Comparison of ENCODE assay signal across 1 cellular context in the genomic region with DNA sequence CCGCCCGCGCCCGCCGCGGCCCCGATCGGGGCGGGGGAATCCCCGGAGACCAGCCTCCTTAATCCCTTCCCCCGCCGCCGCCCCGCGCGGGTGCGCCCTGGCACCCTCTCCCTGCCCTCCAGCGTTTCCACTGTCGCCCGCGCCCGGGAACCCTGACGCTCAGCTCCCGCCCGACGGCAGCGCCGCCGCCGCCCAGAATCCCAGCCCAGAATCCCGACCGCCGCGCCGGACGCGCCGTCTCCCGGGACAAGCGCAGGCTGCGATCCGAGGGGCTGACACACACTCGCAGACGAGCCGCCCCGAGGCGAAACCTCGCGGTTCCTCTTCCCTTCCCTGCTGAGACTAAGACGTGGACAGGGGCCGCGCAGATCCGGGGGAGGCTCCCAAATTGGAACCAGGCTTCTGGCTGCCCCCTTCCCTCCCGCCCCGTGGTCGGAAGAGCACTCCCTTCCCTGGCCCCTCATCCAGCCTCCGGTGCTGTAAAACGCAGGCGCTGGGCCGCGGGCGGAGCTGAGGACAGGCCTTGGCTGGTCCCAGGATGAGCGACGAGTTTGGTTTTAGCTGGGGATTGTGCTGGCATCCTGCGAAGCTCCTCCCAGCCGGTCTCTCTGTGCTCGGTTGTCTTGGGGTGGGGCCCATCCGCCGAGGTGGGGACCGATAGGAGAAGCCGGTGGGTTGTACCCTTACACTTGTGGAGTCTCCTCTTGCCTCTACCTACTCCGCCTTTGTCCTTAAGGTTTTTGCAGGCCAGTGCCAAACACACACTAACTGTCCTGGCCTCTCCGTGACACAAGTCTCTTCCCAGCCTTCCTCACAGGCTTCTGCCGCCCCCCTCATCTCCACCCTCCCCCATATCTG.
TF ChIP-seq lines count a peak whose summit lies in the region.

No MANE protein-coding gene starts in this region.

TF ChIP-seq in HEK293, 187 proteins besides CTCF, POLR2A, EP300 and RAD21 (continued from another document and continues in another):
- TF ChIP-seq ZNF792 (tag by site-specific recombination; IDR thresholded peaks at IDR 0.05) (no peak), ZNF837 (tag by site-specific recombination; IDR thresholded peaks at IDR 0.05) (no peak), REPIN1 (tag by site-specific recombination; IDR thresholded peaks at IDR 0.05; ENCODE audit: low read depth) (0 out of 2 replicates have a peak, but pooled peaks have one; percentile 18), ZNF514 (tag by site-specific recombination; IDR thresholded peaks at IDR 0.05) (no peak), ZNF394 (tag by site-specific recombination; IDR thresholded peaks at IDR 0.05; ENCODE audit: borderline replicate concordance) (peak; percentile 51; the same call in 1 of the 2 replicates), SP3 (tag by site-specific recombination; IDR thresholded peaks at IDR 0.05) (peak; percentile 60), ZNF366 (tag by site-specific recombination; conservative IDR thresholded peaks at IDR 0.05) (no peak), ZNF660 (tag by site-specific recombination; IDR thresholded peaks at IDR 0.05) (peak; percentile 42), ZNF561 (tag by site-specific recombination; IDR thresholded peaks at IDR 0.05; ENCODE audit: borderline replicate concordance) (0 out of 2 replicates have a peak, but pooled peaks have one; percentile 68), ZBTB7A (tag by site-specific recombination; IDR thresholded peaks at IDR 0.05; ENCODE audit: low read depth) (0 out of 2 replicates have a peak, but pooled peaks have one; percentile 42), RBAK (tag by site-specific recombination; IDR thresholded peaks at IDR 0.05) (no peak), GLIS1 (tag by site-specific recombination; IDR thresholded peaks at IDR 0.05) (no peak), KLF1 (tag by site-specific recombination; IDR thresholded peaks at IDR 0.05) (peak; percentile 98), ZNF341 (tag by site-specific recombination; IDR thresholded peaks at IDR 0.05; ENCODE audit: low read depth) (peak; percentile 71), ZNF501 (tag by site-specific recombination; IDR thresholded peaks at IDR 0.05) (peak; percentile 66), ZNF843 (tag by site-specific recombination; IDR thresholded peaks at IDR 0.05) (no peak), ZNF549 (tag by site-specific recombination; IDR thresholded peaks at IDR 0.05) (no peak), ZNF658 (tag by site-specific recombination; IDR thresholded peaks at IDR 0.05) (no peak), ZNF473 (tag by site-specific recombination; IDR thresholded peaks at IDR 0.05) (no peak), ZNF433 (tag by site-specific recombination; IDR thresholded peaks at IDR 0.05; ENCODE audit: low read depth) (no peak), ZBTB8A (tag by site-specific recombination; IDR thresholded peaks at IDR 0.05) (peak; percentile 98), ZIC2 (tag by site-specific recombination; IDR thresholded peaks at IDR 0.05) (no peak), ZNF629 (tag by site-specific recombination; IDR thresholded peaks at IDR 0.05) (no peak; the same call in 1 of the 2 replicates), ZNF335 (tag by site-specific recombination; conservative IDR thresholded peaks at IDR 0.05) (peak; percentile 83), ZNF621 (tag by site-specific recombination; IDR thresholded peaks at IDR 0.05) (no peak), ZNF423 (tag by site-specific recombination; IDR thresholded peaks at IDR 0.05) (peak; percentile 45), ZEB2 (tag by site-specific recombination; IDR thresholded peaks at IDR 0.05) (peak; percentile 63; the same call in 1 of the 2 replicates)
- TF ChIP-seq, protein P1, sequence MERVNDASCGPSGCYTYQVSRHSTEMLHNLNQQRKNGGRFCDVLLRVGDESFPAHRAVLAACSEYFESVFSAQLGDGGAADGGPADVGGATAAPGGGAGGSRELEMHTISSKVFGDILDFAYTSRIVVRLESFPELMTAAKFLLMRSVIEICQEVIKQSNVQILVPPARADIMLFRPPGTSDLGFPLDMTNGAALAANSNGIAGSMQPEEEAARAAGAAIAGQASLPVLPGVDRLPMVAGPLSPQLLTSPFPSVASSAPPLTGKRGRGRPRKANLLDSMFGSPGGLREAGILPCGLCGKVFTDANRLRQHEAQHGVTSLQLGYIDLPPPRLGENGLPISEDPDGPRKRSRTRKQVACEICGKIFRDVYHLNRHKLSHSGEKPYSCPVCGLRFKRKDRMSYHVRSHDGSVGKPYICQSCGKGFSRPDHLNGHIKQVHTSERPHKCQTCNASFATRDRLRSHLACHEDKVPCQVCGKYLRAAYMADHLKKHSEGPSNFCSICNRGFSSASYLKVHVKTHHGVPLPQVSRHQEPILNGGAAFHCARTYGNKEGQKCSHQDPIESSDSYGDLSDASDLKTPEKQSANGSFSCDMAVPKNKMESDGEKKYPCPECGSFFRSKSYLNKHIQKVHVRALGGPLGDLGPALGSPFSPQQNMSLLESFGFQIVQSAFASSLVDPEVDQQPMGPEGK (tag by site-specific recombination; IDR thresholded peaks at IDR 0.05): peak; percentile 77; the same call in 1 of the 2 replicates
- TF ChIP-seq, protein P2, sequence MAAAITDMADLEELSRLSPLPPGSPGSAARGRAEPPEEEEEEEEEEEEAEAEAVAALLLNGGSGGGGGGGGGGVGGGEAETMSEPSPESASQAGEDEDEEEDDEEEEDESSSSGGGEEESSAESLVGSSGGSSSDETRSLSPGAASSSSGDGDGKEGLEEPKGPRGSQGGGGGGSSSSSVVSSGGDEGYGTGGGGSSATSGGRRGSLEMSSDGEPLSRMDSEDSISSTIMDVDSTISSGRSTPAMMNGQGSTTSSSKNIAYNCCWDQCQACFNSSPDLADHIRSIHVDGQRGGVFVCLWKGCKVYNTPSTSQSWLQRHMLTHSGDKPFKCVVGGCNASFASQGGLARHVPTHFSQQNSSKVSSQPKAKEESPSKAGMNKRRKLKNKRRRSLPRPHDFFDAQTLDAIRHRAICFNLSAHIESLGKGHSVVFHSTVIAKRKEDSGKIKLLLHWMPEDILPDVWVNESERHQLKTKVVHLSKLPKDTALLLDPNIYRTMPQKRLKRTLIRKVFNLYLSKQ (tag by site-specific recombination; IDR thresholded peaks at IDR 0.05; ENCODE audit: borderline replicate concordance): no peak
- TF ChIP-seq, protein P3, sequence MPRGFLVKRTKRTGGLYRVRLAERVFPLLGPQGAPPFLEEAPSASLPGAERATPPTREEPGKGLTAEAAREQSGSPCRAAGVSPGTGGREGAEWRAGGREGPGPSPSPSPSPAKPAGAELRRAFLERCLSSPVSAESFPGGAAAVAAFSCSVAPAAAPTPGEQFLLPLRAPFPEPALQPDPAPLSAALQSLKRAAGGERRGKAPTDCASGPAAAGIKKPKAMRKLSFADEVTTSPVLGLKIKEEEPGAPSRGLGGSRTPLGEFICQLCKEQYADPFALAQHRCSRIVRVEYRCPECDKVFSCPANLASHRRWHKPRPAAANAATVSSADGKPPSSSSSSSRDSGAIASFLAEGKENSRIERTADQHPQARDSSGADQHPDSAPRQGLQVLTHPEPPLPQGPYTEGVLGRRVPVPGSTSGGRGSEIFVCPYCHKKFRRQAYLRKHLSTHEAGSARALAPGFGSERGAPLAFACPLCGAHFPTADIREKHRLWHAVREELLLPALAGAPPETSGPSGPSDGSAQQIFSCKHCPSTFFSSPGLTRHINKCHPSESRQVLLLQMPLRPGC (tag by site-specific recombination; IDR thresholded peaks at IDR 0.05): peak; percentile 39; the same call in 1 of the 2 replicates
- TF ChIP-seq, protein P4, sequence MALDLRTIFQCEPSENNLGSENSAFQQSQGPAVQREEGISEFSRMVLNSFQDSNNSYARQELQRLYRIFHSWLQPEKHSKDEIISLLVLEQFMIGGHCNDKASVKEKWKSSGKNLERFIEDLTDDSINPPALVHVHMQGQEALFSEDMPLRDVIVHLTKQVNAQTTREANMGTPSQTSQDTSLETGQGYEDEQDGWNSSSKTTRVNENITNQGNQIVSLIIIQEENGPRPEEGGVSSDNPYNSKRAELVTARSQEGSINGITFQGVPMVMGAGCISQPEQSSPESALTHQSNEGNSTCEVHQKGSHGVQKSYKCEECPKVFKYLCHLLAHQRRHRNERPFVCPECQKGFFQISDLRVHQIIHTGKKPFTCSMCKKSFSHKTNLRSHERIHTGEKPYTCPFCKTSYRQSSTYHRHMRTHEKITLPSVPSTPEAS (tag by site-specific recombination; IDR thresholded peaks at IDR 0.05): peak; percentile 30; the same call in 1 of the 2 replicates
- TF ChIP-seq, protein P5, sequence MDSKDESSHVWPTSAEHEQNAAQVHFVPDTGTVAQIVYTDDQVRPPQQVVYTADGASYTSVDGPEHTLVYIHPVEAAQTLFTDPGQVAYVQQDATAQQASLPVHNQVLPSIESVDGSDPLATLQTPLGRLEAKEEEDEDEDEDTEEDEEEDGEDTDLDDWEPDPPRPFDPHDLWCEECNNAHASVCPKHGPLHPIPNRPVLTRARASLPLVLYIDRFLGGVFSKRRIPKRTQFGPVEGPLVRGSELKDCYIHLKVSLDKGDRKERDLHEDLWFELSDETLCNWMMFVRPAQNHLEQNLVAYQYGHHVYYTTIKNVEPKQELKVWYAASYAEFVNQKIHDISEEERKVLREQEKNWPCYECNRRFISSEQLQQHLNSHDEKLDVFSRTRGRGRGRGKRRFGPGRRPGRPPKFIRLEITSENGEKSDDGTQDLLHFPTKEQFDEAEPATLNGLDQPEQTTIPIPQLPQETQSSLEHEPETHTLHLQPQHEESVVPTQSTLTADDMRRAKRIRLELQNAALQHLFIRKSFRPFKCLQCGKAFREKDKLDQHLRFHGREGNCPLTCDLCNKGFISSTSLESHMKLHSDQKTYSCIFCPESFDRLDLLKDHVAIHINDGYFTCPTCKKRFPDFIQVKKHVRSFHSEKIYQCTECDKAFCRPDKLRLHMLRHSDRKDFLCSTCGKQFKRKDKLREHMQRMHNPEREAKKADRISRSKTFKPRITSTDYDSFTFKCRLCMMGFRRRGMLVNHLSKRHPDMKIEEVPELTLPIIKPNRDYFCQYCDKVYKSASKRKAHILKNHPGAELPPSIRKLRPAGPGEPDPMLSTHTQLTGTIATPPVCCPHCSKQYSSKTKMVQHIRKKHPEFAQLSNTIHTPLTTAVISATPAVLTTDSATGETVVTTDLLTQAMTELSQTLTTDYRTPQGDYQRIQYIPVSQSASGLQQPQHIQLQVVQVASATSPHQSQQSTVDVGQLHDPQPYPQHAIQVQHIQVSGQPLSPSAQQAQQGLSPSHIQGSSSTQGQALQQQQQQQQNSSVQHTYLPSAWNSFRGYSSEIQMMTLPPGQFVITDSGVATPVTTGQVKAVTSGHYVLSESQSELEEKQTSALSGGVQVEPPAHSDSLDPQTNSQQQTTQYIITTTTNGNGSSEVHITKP (tag by site-specific recombination; IDR thresholded peaks at IDR 0.05): peak; percentile 53; the same call in 1 of the 2 replicates
- TF ChIP-seq, protein P6, sequence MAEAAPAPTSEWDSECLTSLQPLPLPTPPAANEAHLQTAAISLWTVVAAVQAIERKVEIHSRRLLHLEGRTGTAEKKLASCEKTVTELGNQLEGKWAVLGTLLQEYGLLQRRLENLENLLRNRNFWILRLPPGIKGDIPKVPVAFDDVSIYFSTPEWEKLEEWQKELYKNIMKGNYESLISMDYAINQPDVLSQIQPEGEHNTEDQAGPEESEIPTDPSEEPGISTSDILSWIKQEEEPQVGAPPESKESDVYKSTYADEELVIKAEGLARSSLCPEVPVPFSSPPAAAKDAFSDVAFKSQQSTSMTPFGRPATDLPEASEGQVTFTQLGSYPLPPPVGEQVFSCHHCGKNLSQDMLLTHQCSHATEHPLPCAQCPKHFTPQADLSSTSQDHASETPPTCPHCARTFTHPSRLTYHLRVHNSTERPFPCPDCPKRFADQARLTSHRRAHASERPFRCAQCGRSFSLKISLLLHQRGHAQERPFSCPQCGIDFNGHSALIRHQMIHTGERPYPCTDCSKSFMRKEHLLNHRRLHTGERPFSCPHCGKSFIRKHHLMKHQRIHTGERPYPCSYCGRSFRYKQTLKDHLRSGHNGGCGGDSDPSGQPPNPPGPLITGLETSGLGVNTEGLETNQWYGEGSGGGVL (tag by site-specific recombination; IDR thresholded peaks at IDR 0.05): peak; percentile 92
- TF ChIP-seq, protein P7, sequence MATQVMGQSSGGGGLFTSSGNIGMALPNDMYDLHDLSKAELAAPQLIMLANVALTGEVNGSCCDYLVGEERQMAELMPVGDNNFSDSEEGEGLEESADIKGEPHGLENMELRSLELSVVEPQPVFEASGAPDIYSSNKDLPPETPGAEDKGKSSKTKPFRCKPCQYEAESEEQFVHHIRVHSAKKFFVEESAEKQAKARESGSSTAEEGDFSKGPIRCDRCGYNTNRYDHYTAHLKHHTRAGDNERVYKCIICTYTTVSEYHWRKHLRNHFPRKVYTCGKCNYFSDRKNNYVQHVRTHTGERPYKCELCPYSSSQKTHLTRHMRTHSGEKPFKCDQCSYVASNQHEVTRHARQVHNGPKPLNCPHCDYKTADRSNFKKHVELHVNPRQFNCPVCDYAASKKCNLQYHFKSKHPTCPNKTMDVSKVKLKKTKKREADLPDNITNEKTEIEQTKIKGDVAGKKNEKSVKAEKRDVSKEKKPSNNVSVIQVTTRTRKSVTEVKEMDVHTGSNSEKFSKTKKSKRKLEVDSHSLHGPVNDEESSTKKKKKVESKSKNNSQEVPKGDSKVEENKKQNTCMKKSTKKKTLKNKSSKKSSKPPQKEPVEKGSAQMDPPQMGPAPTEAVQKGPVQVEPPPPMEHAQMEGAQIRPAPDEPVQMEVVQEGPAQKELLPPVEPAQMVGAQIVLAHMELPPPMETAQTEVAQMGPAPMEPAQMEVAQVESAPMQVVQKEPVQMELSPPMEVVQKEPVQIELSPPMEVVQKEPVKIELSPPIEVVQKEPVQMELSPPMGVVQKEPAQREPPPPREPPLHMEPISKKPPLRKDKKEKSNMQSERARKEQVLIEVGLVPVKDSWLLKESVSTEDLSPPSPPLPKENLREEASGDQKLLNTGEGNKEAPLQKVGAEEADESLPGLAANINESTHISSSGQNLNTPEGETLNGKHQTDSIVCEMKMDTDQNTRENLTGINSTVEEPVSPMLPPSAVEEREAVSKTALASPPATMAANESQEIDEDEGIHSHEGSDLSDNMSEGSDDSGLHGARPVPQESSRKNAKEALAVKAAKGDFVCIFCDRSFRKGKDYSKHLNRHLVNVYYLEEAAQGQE (tag by site-specific recombination; IDR thresholded peaks at IDR 0.05): peak; percentile 11; the same call in 1 of the 2 replicates
- TF ChIP-seq, protein P8, sequence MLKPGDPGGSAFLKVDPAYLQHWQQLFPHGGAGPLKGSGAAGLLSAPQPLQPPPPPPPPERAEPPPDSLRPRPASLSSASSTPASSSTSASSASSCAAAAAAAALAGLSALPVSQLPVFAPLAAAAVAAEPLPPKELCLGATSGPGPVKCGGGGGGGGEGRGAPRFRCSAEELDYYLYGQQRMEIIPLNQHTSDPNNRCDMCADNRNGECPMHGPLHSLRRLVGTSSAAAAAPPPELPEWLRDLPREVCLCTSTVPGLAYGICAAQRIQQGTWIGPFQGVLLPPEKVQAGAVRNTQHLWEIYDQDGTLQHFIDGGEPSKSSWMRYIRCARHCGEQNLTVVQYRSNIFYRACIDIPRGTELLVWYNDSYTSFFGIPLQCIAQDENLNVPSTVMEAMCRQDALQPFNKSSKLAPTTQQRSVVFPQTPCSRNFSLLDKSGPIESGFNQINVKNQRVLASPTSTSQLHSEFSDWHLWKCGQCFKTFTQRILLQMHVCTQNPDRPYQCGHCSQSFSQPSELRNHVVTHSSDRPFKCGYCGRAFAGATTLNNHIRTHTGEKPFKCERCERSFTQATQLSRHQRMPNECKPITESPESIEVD (tag by site-specific recombination; IDR thresholded peaks at IDR 0.05): no peak
- TF ChIP-seq, protein P9, sequence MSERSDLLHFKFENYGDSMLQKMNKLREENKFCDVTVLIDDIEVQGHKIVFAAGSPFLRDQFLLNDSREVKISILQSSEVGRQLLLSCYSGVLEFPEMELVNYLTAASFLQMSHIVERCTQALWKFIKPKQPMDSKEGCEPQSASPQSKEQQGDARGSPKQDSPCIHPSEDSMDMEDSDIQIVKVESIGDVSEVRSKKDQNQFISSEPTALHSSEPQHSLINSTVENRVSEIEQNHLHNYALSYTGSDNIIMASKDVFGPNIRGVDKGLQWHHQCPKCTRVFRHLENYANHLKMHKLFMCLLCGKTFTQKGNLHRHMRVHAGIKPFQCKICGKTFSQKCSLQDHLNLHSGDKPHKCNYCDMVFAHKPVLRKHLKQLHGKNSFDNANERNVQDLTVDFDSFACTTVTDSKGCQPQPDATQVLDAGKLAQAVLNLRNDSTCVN (tag by site-specific recombination; optimal IDR thresholded peaks at IDR 0.05): peak; percentile 95
